ENCODE assay signal across 16 cellular contexts in genomic region chr18:38459086-38459485, GRCh38.
"Had no signal": no experiment of that assay in that cellular context is flagged by ENCODE, and none has a peak within 500 bp of the region (broad histone marks: within the 10 kb centered on the region; RNA-seq: fewer than 3 reads in every experiment).

No MANE protein-coding gene starts in this region.

- DNase-seq: activated CD4-positive, alpha-beta memory T cell treated with anti-CD3 and anti-CD28 coated beads, Interleukin-2, amount 10 ng/mL, durations not matched to agents 7 days and 5 days; activated naive CD8-positive, alpha-beta T cell treated with anti-CD3 and anti-CD28 coated beads, Interleukin-2, amount 10 ng/mL, durations not matched to agents 7 days and 5 days; activated T-cell treated with anti-CD3 and anti-CD28 coated beads, Interleukin-2, amount 50 U/mL, for 72 hours; aorta; central memory CD4-positive, alpha-beta T cell; cortex of kidney; effector memory CD8-positive, alpha-beta T cell; immature natural killer cell; left colon; ovary; stimulated activated CD4-positive, alpha-beta T cell treated with anti-CD3 and anti-CD28 coated beads, Interleukin-4, amount 100 ng/mL, for 4 hours; stimulated activated naive CD8-positive, alpha-beta T cell treated with anti-CD3 and anti-CD28 coated beads, Interleukin-15, amount 100 ng/mL, for 72 hours; T-helper 9 cell; uterus had no signal

- H3K9me3 ChIP-seq: ovary, uterus had no signal

- H3K27me3 ChIP-seq: ovary, uterus had no signal

- ATAC-seq: activated T-cell treated with anti-CD3 and anti-CD28 coated beads, Interleukin-2, amount 50 U/mL, for 72 hours; effector memory CD8-positive, alpha-beta T cell; left colon; natural killer cell treated with Interleukin-12 subunit alpha and Interleukin-12 subunit beta and Interleukin-15 and Interleukin-18, amount 100 ng/mL, for 72 hours; stimulated activated naive CD8-positive, alpha-beta T cell treated with anti-CD3 and anti-CD28 coated beads, Interleukin-15, amount 100 ng/mL, for 72 hours had no signal

- H3K4me1 ChIP-seq: uterus had no signal

- H3K27ac ChIP-seq: epithelial cell of prostate, ovary, uterus had no signal

- H3K4me3 ChIP-seq: ovary, uterus had no signal

- H3K36me3 ChIP-seq: ovary, uterus had no signal
